Comparison of ENCODE assay signal across 27 cellular contexts in the genomic region with DNA sequence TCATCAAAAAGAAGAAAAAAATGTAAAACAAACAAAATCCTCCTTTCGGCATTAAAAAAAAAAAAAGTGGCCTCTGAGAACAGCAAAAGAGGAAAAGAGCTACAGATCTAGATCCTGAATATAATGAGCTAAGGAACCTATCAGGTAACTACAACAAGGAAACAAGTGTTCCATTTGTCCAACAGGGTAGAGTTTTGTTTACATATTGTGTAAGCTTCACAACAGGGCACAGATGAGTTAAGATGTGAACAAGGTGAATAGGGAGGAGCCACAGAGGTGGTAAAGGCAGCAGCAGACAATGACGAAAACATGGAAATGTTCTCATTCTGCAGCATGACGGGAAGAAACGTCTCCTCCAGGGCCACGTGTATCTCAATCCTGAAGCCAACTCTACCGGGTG. TPM values are rescaled to one million over a fixed set of nuclear protein-coding genes. Genes with fewer than 3 reads are reported as not detected.
"Had no signal": no experiment of that assay in that cellular context is flagged by ENCODE, and none has a peak within 500 bp of the region (broad histone marks: within the 10 kb centered on the region; RNA-seq: fewer than 3 reads in every experiment).

No MANE protein-coding gene starts in this region.

- ATAC-seq: activated CD8-positive, alpha-beta T cell treated with anti-CD3 and anti-CD28 coated beads, Interleukin-2, amount 10 ng/mL, durations not matched to agents 7 days and 5 days; stimulated activated naive CD8-positive, alpha-beta T cell treated with anti-CD3 and anti-CD28 coated beads, Interleukin-15, Interleukin-2, amounts not matched to agents 100 U/mL and 50 U/mL, for 24 hours; T-cell had no signal

- H3K4me3 ChIP-seq: ascending aorta, breast epithelium, left ventricle myocardium inferior, tibial artery had no signal

- H3K4me1 ChIP-seq: ascending aorta, breast epithelium, left ventricle myocardium inferior, tibial artery had no signal

- H3K27me3 Mint-ChIP-seq: activated CD4-positive, alpha-beta T cell treated with anti-CD3 and anti-CD28 coated beads, Interleukin-2, amount 10 ng/mL, durations not matched to agents 24 days and 14 days; activated T-cell treated with anti-CD3 and anti-CD28 coated beads, Interleukin-2, amount 50 U/mL, for 24 hours; progenitor cell of endocrine pancreas; T-cell had no signal

- H3K4me1 Mint-ChIP-seq: activated CD4-positive, alpha-beta T cell treated with anti-CD3 and anti-CD28 coated beads, Interleukin-2, amount 10 ng/mL, durations not matched to agents 24 days and 14 days; neural crest cell had no signal

- DNase-seq: activated CD4-positive, alpha-beta T cell treated with anti-CD3 and anti-CD28 coated beads, Interleukin-2, amount 10 ng/mL, durations not matched to agents 24 days and 14 days; activated CD4-positive, CD25-positive, alpha-beta regulatory T cell; activated CD8-positive, alpha-beta T cell treated with anti-CD3 and anti-CD28 coated beads, Interleukin-2, amount 10 ng/mL, durations not matched to agents 7 days and 5 days; activated effector memory CD4-positive, alpha-beta T cell treated with Interleukin-2 at 50 U/mL for 16 hours; activated naive CD4-positive, alpha-beta T cell treated with anti-CD3 and anti-CD28 coated beads, Interleukin-2, amount 50 U/mL, for 16 hours; activated T-cell treated with anti-CD3 and anti-CD28 coated beads, Interleukin-2, amount 50 U/mL, for 24 hours; dermis blood vessel endothelial cell; effector memory CD4-positive, alpha-beta T cell; foreskin fibroblast; hippocampal formation; islet precursor cell; left ventricle myocardium inferior; stimulated activated naive CD8-positive, alpha-beta T cell treated with anti-CD3 and anti-CD28 coated beads, Interleukin-15, Interleukin-2, amounts not matched to agents 100 U/mL and 50 U/mL, for 24 hours; substantia nigra; T-cell; T-helper 9 cell; tibial artery had no signal

- H3K27me3 ChIP-seq: ascending aorta, breast epithelium, tibial artery had no signal

- H3K9me3 Mint-ChIP-seq: activated CD4-positive, alpha-beta T cell treated with anti-CD3 and anti-CD28 coated beads, Interleukin-2, amount 10 ng/mL, durations not matched to agents 24 days and 14 days; activated T-cell treated with anti-CD3 and anti-CD28 coated beads, Interleukin-2, amount 50 U/mL, for 24 hours; neural crest cell; T-cell had no signal

- H3K4me3 Mint-ChIP-seq: activated CD4-positive, alpha-beta T cell treated with anti-CD3 and anti-CD28 coated beads, Interleukin-2, amount 10 ng/mL, durations not matched to agents 24 days and 14 days; activated CD8-positive, alpha-beta T cell treated with anti-CD3 and anti-CD28 coated beads, Interleukin-2, amount 10 ng/mL, durations not matched to agents 7 days and 5 days; activated T-cell treated with anti-CD3 and anti-CD28 coated beads, Interleukin-2, amount 50 U/mL, for 24 hours; neural crest cell; T-cell had no signal

- H3K27ac Mint-ChIP-seq: activated CD4-positive, alpha-beta T cell treated with anti-CD3 and anti-CD28 coated beads, Interleukin-2, amount 10 ng/mL, durations not matched to agents 24 days and 14 days; activated CD8-positive, alpha-beta T cell treated with anti-CD3 and anti-CD28 coated beads, Interleukin-2, amount 10 ng/mL, durations not matched to agents 7 days and 5 days; activated T-cell treated with anti-CD3 and anti-CD28 coated beads, Interleukin-2, amount 50 U/mL, for 24 hours; progenitor cell of endocrine pancreas had no signal

- H3K27ac ChIP-seq: ascending aorta, breast epithelium, left ventricle myocardium inferior, tibial artery had no signal

- H3K9me3 ChIP-seq: ascending aorta, breast epithelium, left ventricle myocardium inferior, tibial artery had no signal

RNA-seq across cellular contexts. Expression of gene ACTL7A, which starts 57.5 kb away (rescaled TPM):
- total RNA-seq: activated CD4-positive, alpha-beta T cell treated with anti-CD3 and anti-CD28 coated beads, Interleukin-2, amount 10 ng/mL, durations not matched to agents 24 days and 14 days; activated CD8-positive, alpha-beta T cell treated with anti-CD3 and anti-CD28 coated beads, Interleukin-2, amount 10 ng/mL, durations not matched to agents 7 days and 5 days; ascending aorta; breast epithelium; chondrocyte; dermis blood vessel endothelial cell; glomerular endothelial cell; left ventricle myocardium inferior; neural crest cell; omental fat pad; progenitor cell of endocrine pancreas; skeletal muscle tissue; T-cell; urinary bladder had no signal
- polyA plus RNA-seq: adipose tissue, urinary bladder had no signal
